Comparison of ENCODE assay signal across 31 cellular contexts in genomic region chr22:47049078-47049609, GRCh38.
DNase-seq lines count a peak whose midpoint lies in the region; ATAC-seq, FAIRE-seq and TF ChIP-seq lines count a peak whose summit lies in the region.
"Had no signal": no experiment of that assay in that cellular context is flagged by ENCODE, and none has a peak within 500 bp of the region (broad histone marks: within the 10 kb centered on the region; RNA-seq: fewer than 3 reads in every experiment).

No MANE protein-coding gene starts in this region.

- POLR2A ChIA-PET in CD8-positive, alpha-beta T cell (lab: Charles Lee), result no interaction called here
- POLR2A ChIA-PET in activated B cell treated with CpG ODN at 0.5 μM for 24 hours (lab: Charles Lee), result no interaction called here

- H3K4me1 ChIP-seq in CD8-positive, alpha-beta T cell (ENCODE audit: insufficient read depth, low read length), result no peaks in the 10 kb centered on the region

- TF ChIP-seq CTCF in CD8-positive, alpha-beta T cell (IDR thresholded peaks at IDR 0.05), result no peak
- TF ChIP-seq CTCF in activated B cell treated with CpG ODN at 0.5 μM for 24 hours (IDR thresholded peaks at IDR 0.05), result no peak
- no peak for TF ChIP-seq CTCF in nephron (IDR thresholded peaks at IDR 0.05; ENCODE audit: unreplicated experiment in 3 of 3)

- peaks cover 33% of the 10 kb centered on the region for H3K4me1 Mint-ChIP-seq in CD8-positive, alpha-beta T cell (ENCODE audit: low read depth)
- H3K4me1 Mint-ChIP-seq in activated B cell treated with CpG ODN at 0.5 μM for 24 hours, result peaks cover 29% of the 10 kb centered on the region
- H3K4me1 Mint-ChIP-seq in nephron, result peaks cover 46% of the 10 kb centered on the region

- no peak overlapping the region for H3K27ac ChIP-seq in CD8-positive, alpha-beta T cell (ENCODE audit: low read depth, low read length)
- H3K27ac ChIP-seq: brain microvascular endothelial cell, colonic mucosa, ovary, suprapubic skin, vagina had no signal

- no peaks in the 10 kb centered on the region for H3K27me3 ChIP-seq in CD8-positive, alpha-beta T cell (ENCODE audit: insufficient read depth, low read length)
- H3K27me3 ChIP-seq: brain microvascular endothelial cell, colonic mucosa, ovary, suprapubic skin, vagina had no signal

- H3K9me3 Mint-ChIP-seq in CD8-positive, alpha-beta T cell, result no peaks in the 10 kb centered on the region
- H3K9me3 Mint-ChIP-seq in activated B cell treated with CpG ODN at 0.5 μM for 24 hours (no peaks in the 10 kb centered on the region), nephron (no peaks in the 10 kb centered on the region)
- H3K9me3 Mint-ChIP-seq: IgD-negative memory B cell; natural killer cell treated with Interleukin-12 subunit alpha and Interleukin-12 subunit beta and Interleukin-15 and Interleukin-18, amount 100 ng/mL, for 72 hours; stimulated activated effector memory CD8-positive, alpha-beta T cell treated with anti-CD3 and anti-CD28 coated beads, Interleukin-12 subunit alpha, Interleukin-12 subunit beta, amount 100 ng/mL, for 72 hours had no signal

- intact Hi-C loops in CD8-positive, alpha-beta T cell (cut with DNase I, micrococcal nuclease), result no loop called here
- intact Hi-C loops in activated B cell treated with CpG ODN at 0.5 μM for 24 hours (cut with micrococcal nuclease), result no loop called here

- H3K9me3 ChIP-seq in CD8-positive, alpha-beta T cell (ENCODE audit: low read length), result no peaks in the 10 kb centered on the region
- H3K9me3 ChIP-seq: colonic mucosa, mucosa of descending colon, ovary, suprapubic skin, vagina had no signal

- DNase-seq in CD8-positive, alpha-beta T cell, result no peak
- no peak for DNase-seq in GM18507 (ENCODE audit: extremely low spot score, insufficient read length, low read depth)
- DNase-seq in activated B cell treated with CpG ODN at 0.5 μM for 24 hours, result no peak
- DNase-seq in iPS-NIHi7 (ENCODE audit: extremely low spot score), result no peak
- DNase-seq in SIG-M5 (lab: John Stamatoyannopoulos, UW), result no peak
- DNase-seq in 8988T, result no peak
- DNase-seq: activated CD4-positive, CD25-positive, alpha-beta regulatory T cell; activated CD8-positive, alpha-beta memory T cell treated with anti-CD3 and anti-CD28 coated beads, Interleukin-2, amount 10 ng/mL, durations not matched to agents 7 days and 5 days; activated naive CD4-positive, alpha-beta T cell treated with Interleukin-2 at 50 U/mL for 16 hours; brain microvascular endothelial cell; colonic mucosa; effector memory CD4-positive, alpha-beta T cell; islet precursor cell; NCI-H1436; NCI-H446; NCI-H82; ovary; SHP77; stimulated activated CD4-positive, alpha-beta T cell treated with anti-CD3 and anti-CD28 coated beads, Interleukin-4, amount 100 ng/mL, for 1 hour; T1000 had no signal

- peaks cover 20% of the 10 kb centered on the region for H3K36me3 Mint-ChIP-seq in CD8-positive, alpha-beta T cell
- H3K36me3 Mint-ChIP-seq in activated B cell treated with CpG ODN at 0.5 μM for 24 hours (ENCODE audit: low read depth) (peaks cover 35% of the 10 kb centered on the region), nephron (ENCODE audit: low read depth) (no peaks in the 10 kb centered on the region)
- H3K36me3 Mint-ChIP-seq: activated CD8-positive, alpha-beta memory T cell treated with anti-CD3 and anti-CD28 coated beads, Interleukin-2, amount 10 ng/mL, durations not matched to agents 7 days and 5 days; natural killer cell treated with Interleukin-12 subunit alpha and Interleukin-12 subunit beta and Interleukin-15 and Interleukin-18, amount 100 ng/mL, for 72 hours had no signal

- H3K4me3 Mint-ChIP-seq in CD8-positive, alpha-beta T cell, result no peak overlapping the region
- H3K4me3 Mint-ChIP-seq in activated B cell treated with CpG ODN at 0.5 μM for 24 hours (no peak overlapping the region), nephron (no peak overlapping the region)
- H3K4me3 Mint-ChIP-seq: activated CD8-positive, alpha-beta memory T cell treated with anti-CD3 and anti-CD28 coated beads, Interleukin-2, amount 10 ng/mL, durations not matched to agents 7 days and 5 days; CD14-positive monocyte; natural killer cell treated with Interleukin-12 subunit alpha and Interleukin-12 subunit beta and Interleukin-15 and Interleukin-18, amount 100 ng/mL, for 72 hours; stimulated activated effector memory CD8-positive, alpha-beta T cell treated with anti-CD3 and anti-CD28 coated beads, Interleukin-12 subunit alpha, Interleukin-12 subunit beta, amount 100 ng/mL, for 72 hours had no signal

- H3K4me3 ChIP-seq in CD8-positive, alpha-beta T cell (ENCODE audit: low read depth, low read length), result no peak overlapping the region
- H3K4me3 ChIP-seq: colonic mucosa, lung, mucosa of descending colon, ovary, suprapubic skin, vagina had no signal

- H3K27ac Mint-ChIP-seq in CD8-positive, alpha-beta T cell, result peak overlapping the region; percentile 27
- H3K27ac Mint-ChIP-seq in activated B cell treated with CpG ODN at 0.5 μM for 24 hours, result peak overlapping the region; percentile 1
- peak overlapping the region; percentile 6 to 15 (median 11) for H3K27ac Mint-ChIP-seq in nephron
- H3K27ac Mint-ChIP-seq: activated CD8-positive, alpha-beta memory T cell treated with anti-CD3 and anti-CD28 coated beads, Interleukin-2, amount 10 ng/mL, durations not matched to agents 7 days and 5 days; CD14-positive monocyte; natural killer cell treated with Interleukin-12 subunit alpha and Interleukin-12 subunit beta and Interleukin-15 and Interleukin-18, amount 100 ng/mL, for 72 hours; stimulated activated effector memory CD8-positive, alpha-beta T cell treated with anti-CD3 and anti-CD28 coated beads, Interleukin-12 subunit alpha, Interleukin-12 subunit beta, amount 100 ng/mL, for 72 hours had no signal

- FAIRE-seq in GM18507 (lab: Jason Lieb, UNC), result peak; percentile 76
- FAIRE-seq: D721Med had no signal

- no peaks in the 10 kb centered on the region for H3K27me3 Mint-ChIP-seq in CD8-positive, alpha-beta T cell (ENCODE audit: low read depth)
- H3K27me3 Mint-ChIP-seq in activated B cell treated with CpG ODN at 0.5 μM for 24 hours (no peaks in the 10 kb centered on the region), nephron (ENCODE audit: low read depth) (peaks cover 8% of the 10 kb centered on the region)
- H3K27me3 Mint-ChIP-seq: activated CD8-positive, alpha-beta memory T cell treated with anti-CD3 and anti-CD28 coated beads, Interleukin-2, amount 10 ng/mL, durations not matched to agents 7 days and 5 days; IgD-negative memory B cell; natural killer cell treated with Interleukin-12 subunit alpha and Interleukin-12 subunit beta and Interleukin-15 and Interleukin-18, amount 100 ng/mL, for 72 hours had no signal

- H3K36me3 ChIP-seq in CD8-positive, alpha-beta T cell (ENCODE audit: insufficient read depth, low read length), result no peaks in the 10 kb centered on the region
- H3K36me3 ChIP-seq: brain microvascular endothelial cell, colonic mucosa, ovary, suprapubic skin, vagina had no signal

- ATAC-seq in CD8-positive, alpha-beta T cell, result no peak
- ATAC-seq in activated B cell treated with CpG ODN at 0.5 μM for 24 hours (ENCODE audit: low read depth) (no peak), HG02571 (IDR thresholded peaks at IDR 0.05; ENCODE audit: unreplicated experiment) (no peak)
- ATAC-seq: activated CD8-positive, alpha-beta memory T cell treated with anti-CD3 and anti-CD28 coated beads, Interleukin-2, amount 10 ng/mL, durations not matched to agents 7 days and 5 days; natural killer cell treated with Interleukin-12 subunit alpha and Interleukin-12 subunit beta and Interleukin-15 and Interleukin-18, amount 100 ng/mL, for 72 hours; stimulated activated effector memory CD8-positive, alpha-beta T cell treated with anti-CD3 and anti-CD28 coated beads, Interleukin-12 subunit alpha, Interleukin-12 subunit beta, amount 100 ng/mL, for 72 hours had no signal

- CTCF ChIA-PET in CD8-positive, alpha-beta T cell (lab: Charles Lee), result no interaction called here
- CTCF ChIA-PET in activated B cell treated with CpG ODN at 0.5 μM for 24 hours (lab: Charles Lee), result no interaction called here
